In genomic region chr4:149102765-149103164, GRCh38 we compare ENCODE assay signal across 29 cellular contexts.
"Had no signal": no experiment of that assay in that cellular context is flagged by ENCODE, and none has a peak within 500 bp of the region (broad histone marks: within the 10 kb centered on the region; RNA-seq: fewer than 3 reads in every experiment).

No MANE protein-coding gene starts in this region.

- H3K27ac ChIP-seq: adrenal gland, brain microvascular endothelial cell, Peyer's patch had no signal

- H3K4me1 Mint-ChIP-seq: activated CD4-positive, alpha-beta T cell treated with anti-CD3 and anti-CD28 coated beads, Interleukin-2, amount 10 ng/mL, durations not matched to agents 24 days and 14 days had no signal

- ATAC-seq: activated CD8-positive, alpha-beta T cell treated with anti-CD3 and anti-CD28 coated beads, Interleukin-2, amount 10 ng/mL, durations not matched to agents 7 days and 5 days; activated naive CD4-positive, alpha-beta T cell treated with anti-CD3 and anti-CD28 coated beads, Interleukin-2, amount 50 U/mL, for 72 hours; PC-3 had no signal

- H3K4me1 ChIP-seq: adrenal gland, Peyer's patch had no signal

- H3K9me3 ChIP-seq: adrenal gland had no signal

- H3K27me3 Mint-ChIP-seq: activated CD4-positive, alpha-beta T cell treated with anti-CD3 and anti-CD28 coated beads, Interleukin-2, amount 10 ng/mL, durations not matched to agents 24 days and 14 days; activated T-cell treated with anti-CD3 and anti-CD28 coated beads, Interleukin-2, amount 50 U/mL, for 24 hours had no signal

- DNase-seq: activated CD4-positive, alpha-beta T cell treated with anti-CD3 and anti-CD28 coated beads, Interleukin-2, amount 10 ng/mL, durations not matched to agents 24 days and 14 days; activated CD4-positive, alpha-beta T cell treated with anti-CD3 and anti-CD28 coated beads, Interleukin-2, amount 50 U/mL, for 4 hours; activated CD8-positive, alpha-beta T cell treated with anti-CD3 and anti-CD28 coated beads, Interleukin-2, amount 10 ng/mL, durations not matched to agents 7 days and 5 days; activated gamma-delta T cell treated with Interleukin-2 at 50 U/mL for 16 hours; activated naive CD4-positive, alpha-beta T cell treated with anti-CD3 and anti-CD28 coated beads for 36 hours; activated T-cell treated with anti-CD3 and anti-CD28 coated beads, Interleukin-2, amount 50 U/mL, for 24 hours; adrenal gland; anterior cingulate cortex; brain microvascular endothelial cell; central memory CD4-positive, alpha-beta T cell; Kasumi-1; KBM-7; NCI-H1092 treated with DMSO at 0.1 percent for 48 hours; NCI-H1417; NCI-H146; NCI-H187; NCI-H2029 treated with DMSO at 0.1 percent for 48 hours; NCI-H2107; NCI-H2171; NCI-H446; NCI-H510A treated with DMSO at 0.1 percent for 48 hours; NCI-H69; NCI-H82; PC-3; Peyer's patch; RPMI8226; SHP77 treated with DMSO at 0.1 percent for 48 hours had no signal

- H3K27me3 ChIP-seq: adrenal gland, brain microvascular endothelial cell, Peyer's patch had no signal

- H3K36me3 Mint-ChIP-seq: activated naive CD4-positive, alpha-beta T cell treated with anti-CD3 and anti-CD28 coated beads, Interleukin-2, amount 50 U/mL, for 72 hours had no signal

- H3K36me3 ChIP-seq: adrenal gland, brain microvascular endothelial cell, Peyer's patch had no signal

- H3K27ac Mint-ChIP-seq: activated CD4-positive, alpha-beta T cell treated with anti-CD3 and anti-CD28 coated beads, Interleukin-2, amount 10 ng/mL, durations not matched to agents 24 days and 14 days; activated CD8-positive, alpha-beta T cell treated with anti-CD3 and anti-CD28 coated beads, Interleukin-2, amount 10 ng/mL, durations not matched to agents 7 days and 5 days; activated naive CD4-positive, alpha-beta T cell treated with anti-CD3 and anti-CD28 coated beads for 36 hours; activated naive CD4-positive, alpha-beta T cell treated with anti-CD3 and anti-CD28 coated beads, Interleukin-2, amount 50 U/mL, for 72 hours; activated T-cell treated with anti-CD3 and anti-CD28 coated beads, Interleukin-2, amount 50 U/mL, for 24 hours; T-helper 2 cell treated with Interferon-gamma antibody and Interleukin-4, amounts not matched to agents 5 μg/mL and 100 μg/mL, for 36 hours had no signal

- H3K4me3 Mint-ChIP-seq: activated CD4-positive, alpha-beta T cell treated with anti-CD3 and anti-CD28 coated beads, Interleukin-2, amount 10 ng/mL, durations not matched to agents 24 days and 14 days; activated CD8-positive, alpha-beta T cell treated with anti-CD3 and anti-CD28 coated beads, Interleukin-2, amount 10 ng/mL, durations not matched to agents 7 days and 5 days; activated naive CD4-positive, alpha-beta T cell treated with anti-CD3 and anti-CD28 coated beads for 36 hours; activated T-cell treated with anti-CD3 and anti-CD28 coated beads, Interleukin-2, amount 50 U/mL, for 24 hours; T-helper 2 cell treated with Interferon-gamma antibody and Interleukin-4, amounts not matched to agents 5 μg/mL and 100 μg/mL, for 36 hours had no signal

- H3K9me3 Mint-ChIP-seq: activated CD4-positive, alpha-beta T cell treated with anti-CD3 and anti-CD28 coated beads, Interleukin-2, amount 10 ng/mL, durations not matched to agents 24 days and 14 days; activated naive CD4-positive, alpha-beta T cell treated with anti-CD3 and anti-CD28 coated beads for 36 hours; T-helper 2 cell treated with Interferon-gamma antibody and Interleukin-4, amounts not matched to agents 5 μg/mL and 100 μg/mL, for 36 hours had no signal

- H3K4me3 ChIP-seq: adrenal gland, Peyer's patch had no signal
